8 cellular contexts compared by ENCODE assay signal in genomic region chr1:155061381-155062150, GRCh38. TPM values are rescaled to one million over a fixed set of nuclear protein-coding genes. Genes with fewer than 3 reads are reported as not detected.
DNase-seq lines count a peak whose midpoint lies in the region; ATAC-seq lines count a peak whose summit lies in the region.

No MANE protein-coding gene starts in this region.

- H3K27me3 Mint-ChIP-seq in T-cell = no peaks in the 10 kb centered on the region
- no peaks in the 10 kb centered on the region for H3K27me3 Mint-ChIP-seq in activated naive CD8-positive, alpha-beta T cell treated with anti-CD3 and anti-CD28 coated beads for 36 hours

- POLR2A ChIA-PET in T-cell (lab: Charles Lee) = no interaction called here

- no peaks in the 10 kb centered on the region for H3K9me3 Mint-ChIP-seq in T-cell
- no peaks in the 10 kb centered on the region for H3K9me3 Mint-ChIP-seq in activated naive CD8-positive, alpha-beta T cell treated with anti-CD3 and anti-CD28 coated beads for 36 hours

- H3K27ac Mint-ChIP-seq in T-cell = peak overlapping the region in 1 of 2 donors; percentile 75
- H3K27ac Mint-ChIP-seq in activated naive CD8-positive, alpha-beta T cell treated with anti-CD3 and anti-CD28 coated beads for 36 hours = no peak overlapping the region

- ATAC-seq in T-cell (replicated peaks in 1 of 4) (peak; percentile 55 to 57 (median 55)), left cardiac atrium (peak; percentile 53 to 64), GM18873 (IDR thresholded peaks at IDR 0.05; ENCODE audit: low FRiP score, unreplicated experiment) (no peak)

- intact Hi-C loops in left cardiac atrium (cut with DNase I) = loop anchor here in 1 of 2 donors (5.0 kb wide), 2 partner anchors 99 to 149 kb away; partner anchors contain the start of gene PYGO2

- CTCF ChIA-PET in T-cell (lab: Charles Lee) = interaction anchor here (0.5 to 9.5 kb wide), 13 partner anchors 10 to 587 kb away, joined by 3 to 57 read pairs (median 3); partner anchors contain the start of genes ADAM15 (in 1 of the 2) and PMVK (in 1 of the 2)

- peaks cover 26 to 41% (median 38%) of the 10 kb centered on the region in 3 donors for H3K4me1 Mint-ChIP-seq in T-cell
- peaks cover 23% of the 10 kb centered on the region for H3K4me1 Mint-ChIP-seq in activated naive CD8-positive, alpha-beta T cell treated with anti-CD3 and anti-CD28 coated beads for 36 hours

- H3K36me3 Mint-ChIP-seq in T-cell = peaks cover 12% of the 10 kb centered on the region
- peaks cover 5% of the 10 kb centered on the region for H3K36me3 Mint-ChIP-seq in activated naive CD8-positive, alpha-beta T cell treated with anti-CD3 and anti-CD28 coated beads for 36 hours

- DNase-seq in D341Med (ENCODE audit: low spot score) (peak; percentile 92), HCEC 1CT (peak; percentile 71), NCI-H1694 (lab: John Stamatoyannopoulos, UW) (peak; percentile 99), T-cell (peak; percentile 76 to 98 (median 89)), left cardiac atrium (peak; percentile 88), renal cortical epithelial cell (ENCODE audit: low read depth) (peak; percentile 63)
- peak; percentile 92 for DNase-seq in activated naive CD8-positive, alpha-beta T cell treated with anti-CD3 and anti-CD28 coated beads for 36 hours

- H3K4me3 Mint-ChIP-seq in T-cell = peak overlapping the region; percentile 20 to 62 (median 34)
- no peak overlapping the region for H3K4me3 Mint-ChIP-seq in activated naive CD8-positive, alpha-beta T cell treated with anti-CD3 and anti-CD28 coated beads for 36 hours

RNA-seq across cellular contexts. Expression of gene EFNA4, which starts 2.0 kb away (rescaled TPM):
- total RNA-seq in T-cell (1 to 10 TPM; 3.1 to 7.8 (median 6.6) TPM), left cardiac atrium (1 to 10 TPM; 2.5 to 2.7 TPM), renal cortical epithelial cell (9.5 and 12.5 TPM in 2 replicates)
- total RNA-seq in activated naive CD8-positive, alpha-beta T cell treated with anti-CD3 and anti-CD28 coated beads for 36 hours = 1 to 10 TPM; 2.1 to 2.5 TPM

RNA-seq across cellular contexts. Expression of gene ADAM15, which starts 10.4 kb away (rescaled TPM):
- 10 to 100 TPM; 17.3 to 53.0 (median 37.2) TPM for total RNA-seq in T-cell
- 10 to 100 TPM; 31.6 to 32.5 TPM for total RNA-seq in activated naive CD8-positive, alpha-beta T cell treated with anti-CD3 and anti-CD28 coated beads for 36 hours
- 100 to 1,000 TPM; 108 to 142 TPM for total RNA-seq in left cardiac atrium
- total RNA-seq in renal cortical epithelial cell = 47.9 and 137 TPM in 2 replicates

RNA-seq across cellular contexts. Expression of gene EFNA3, which starts 17.1 kb away (rescaled TPM):
- total RNA-seq in T-cell (1 to 10 TPM in 3 of 5 donors, under 1 TPM in 1, not detected in 1; 0.68 to 2.6 (median 2.3) TPM), left cardiac atrium (1 to 10 TPM; 1.1 to 1.4 TPM), renal cortical epithelial cell (1.4 and 2.4 TPM in 2 replicates)
- 1 to 10 TPM; 4.5 to 4.6 TPM for total RNA-seq in activated naive CD8-positive, alpha-beta T cell treated with anti-CD3 and anti-CD28 coated beads for 36 hours

RNA-seq across cellular contexts. Expression of gene DCST1, which starts 27.9 kb away (rescaled TPM):
- total RNA-seq in T-cell (under 1 TPM in 3 of 5 donors, not detected in 2; 0.30 to 0.58 (median 0.54) TPM), left cardiac atrium (not detected), renal cortical epithelial cell (not detected in 2 replicates)
- not detected for total RNA-seq in activated naive CD8-positive, alpha-beta T cell treated with anti-CD3 and anti-CD28 coated beads for 36 hours

RNA-seq across cellular contexts. Expression of gene DCST2, which starts 28.0 kb away (rescaled TPM):
- total RNA-seq in T-cell (1 to 10 TPM; 1.1 to 2.6 (median 1.6) TPM), left cardiac atrium (under 1 TPM in 1 of 2 donors, not detected in 1; 0.59 TPM), renal cortical epithelial cell (0.05 TPM in 1 of 2 replicates, not detected in the other)
- total RNA-seq in activated naive CD8-positive, alpha-beta T cell treated with anti-CD3 and anti-CD28 coated beads for 36 hours = under 1 TPM; 0.20 to 0.31 TPM
